Comparison of ENCODE assay signal across 21 cellular contexts in genomic region chr1:12013317-12013588, GRCh38. TPM values are rescaled to one million over a fixed set of nuclear protein-coding genes. Genes with fewer than 3 reads are reported as not detected.
DNase-seq lines count a peak whose midpoint lies in the region; ATAC-seq and TF ChIP-seq lines count a peak whose summit lies in the region.
"Had no signal": no experiment of that assay in that cellular context is flagged by ENCODE, and none has a peak within 500 bp of the region (broad histone marks: within the 10 kb centered on the region; RNA-seq: fewer than 3 reads in every experiment).

No MANE protein-coding gene starts in this region.

- H3K4me3 ChIP-seq in ACC112 (ENCODE audit: low read depth, low read length) (no peak overlapping the region), WERI-Rb-1 (ENCODE audit: low read depth, low read length) (no peak overlapping the region)
- H3K4me3 ChIP-seq: A549, ascending aorta, left ventricle myocardium inferior, uterus had no signal

- no peaks in the 10 kb centered on the region for H3K9me3 ChIP-seq in WERI-Rb-1 (ENCODE audit: severe bottlenecking)
- H3K9me3 ChIP-seq: A549, ascending aorta, left ventricle myocardium inferior, uterus had no signal

- CTCF ChIA-PET in activated CD4-positive, alpha-beta T cell treated with anti-CD3 and anti-CD28 coated beads for 36 hours (lab: Charles Lee): interaction anchor here (0.6 kb wide), 1 partner anchor 20 kb away, joined by 3 read pairs; no protein-coding TSS in a partner anchor

- H2AFZ ChIP-seq in ACC112 (ENCODE audit: low read length, unreplicated experiment): no peak overlapping the region

- H3K27ac ChIP-seq in ACC112 (ENCODE audit: low read depth, low read length) (peak overlapping the region; percentile 57), WERI-Rb-1 (peak overlapping the region; percentile 92)
- H3K27ac ChIP-seq: A549, ascending aorta, left ventricle myocardium inferior had no signal

- intact Hi-C loops in activated CD4-positive, alpha-beta T cell treated with anti-CD3 and anti-CD28 coated beads for 36 hours (cut with DNase I, micrococcal nuclease): no loop called here

- TF ChIP-seq CTCF in WERI-Rb-1 (IDR thresholded peaks at IDR 0.05; ENCODE audit: low read depth, low read length): no peak
- no peak for TF ChIP-seq CTCF in nephron (IDR thresholded peaks at IDR 0.05; ENCODE audit: unreplicated experiment in 3 of 3)

- peaks cover 18% of the 10 kb centered on the region for H3K4me1 ChIP-seq in ACC112 (ENCODE audit: control insufficient read depth, insufficient read depth, low read length, unreplicated experiment)
- H3K4me1 ChIP-seq: A549, ascending aorta, uterus had no signal

- no peak for DNase-seq in activated CD4-positive, alpha-beta T cell treated with anti-CD3 and anti-CD28 coated beads for 36 hours
- DNase-seq in activated CD4-positive, alpha-beta T cell treated with anti-CD3 and anti-CD28 coated beads, Interleukin-2, amount 50 U/mL, for 48 hours: no peak
- DNase-seq in WERI-Rb-1 (no peak), HPDE6-E6E7 (ENCODE audit: extremely low spot score) (no peak)
- DNase-seq: immature natural killer cell, left ventricle myocardium inferior, midbrain, NCI-H1436, NCI-H526, substantia nigra, uterus had no signal

- H3K36me3 Mint-ChIP-seq in activated CD4-positive, alpha-beta T cell treated with anti-CD3 and anti-CD28 coated beads for 36 hours (ENCODE audit: low read depth): peaks cover 40% of the 10 kb centered on the region
- peaks cover 54% of the 10 kb centered on the region for H3K36me3 Mint-ChIP-seq in nephron (ENCODE audit: low read depth)

- H3K4me1 Mint-ChIP-seq in activated CD4-positive, alpha-beta T cell treated with anti-CD3 and anti-CD28 coated beads for 36 hours: peaks cover 25% of the 10 kb centered on the region
- H3K4me1 Mint-ChIP-seq in nephron: peaks cover 23% of the 10 kb centered on the region
- H3K4me1 Mint-ChIP-seq: immature natural killer cell had no signal

- H3K79me2 ChIP-seq in ACC112 (ENCODE audit: control insufficient read depth, insufficient read depth, low read length, unreplicated experiment): no peaks in the 10 kb centered on the region

- no peaks in the 10 kb centered on the region for H3K27me3 Mint-ChIP-seq in activated CD4-positive, alpha-beta T cell treated with anti-CD3 and anti-CD28 coated beads for 36 hours
- H3K27me3 Mint-ChIP-seq in nephron (ENCODE audit: low read depth): no peaks in the 10 kb centered on the region
- H3K27me3 Mint-ChIP-seq: IgD-negative memory B cell had no signal

- H3K27me3 ChIP-seq in ACC112 (ENCODE audit: insufficient read depth, low read length) (no peaks in the 10 kb centered on the region), WERI-Rb-1 (ENCODE audit: insufficient read depth, low read depth, severe bottlenecking) (no peaks in the 10 kb centered on the region)
- H3K27me3 ChIP-seq: ascending aorta, uterus had no signal

- H3K9me3 Mint-ChIP-seq in activated CD4-positive, alpha-beta T cell treated with anti-CD3 and anti-CD28 coated beads for 36 hours (ENCODE audit: low read depth): no peaks in the 10 kb centered on the region
- H3K9me3 Mint-ChIP-seq in nephron: no peaks in the 10 kb centered on the region
- H3K9me3 Mint-ChIP-seq: IgD-negative memory B cell, immature natural killer cell had no signal

- peaks cover 3% of the 10 kb centered on the region; the same call in 1 of the 2 replicates for H3K36me3 ChIP-seq in ACC112 (ENCODE audit: insufficient read depth, low read length)
- H3K36me3 ChIP-seq in WERI-Rb-1: peaks cover 40% of the 10 kb centered on the region
- H3K36me3 ChIP-seq: uterus had no signal

- H3K4me3 Mint-ChIP-seq in activated CD4-positive, alpha-beta T cell treated with anti-CD3 and anti-CD28 coated beads for 36 hours: no peak overlapping the region
- H3K4me3 Mint-ChIP-seq in nephron: no peak overlapping the region
- H3K4me3 Mint-ChIP-seq: IgD-negative memory B cell, immature natural killer cell had no signal

- POLR2A ChIA-PET in activated CD4-positive, alpha-beta T cell treated with anti-CD3 and anti-CD28 coated beads for 36 hours (lab: Charles Lee): interaction anchor here (0.7 kb wide), 2 partner anchors 15 to 173 kb away, joined by 3 read pairs; no protein-coding TSS in a partner anchor

- peak overlapping the region; percentile 74 for H3K27ac Mint-ChIP-seq in activated CD4-positive, alpha-beta T cell treated with anti-CD3 and anti-CD28 coated beads for 36 hours
- H3K27ac Mint-ChIP-seq in nephron: peak overlapping the region; percentile 61 to 73 (median 62)
- H3K27ac Mint-ChIP-seq: IgD-negative memory B cell had no signal

- ATAC-seq in activated CD4-positive, alpha-beta T cell treated with anti-CD3 and anti-CD28 coated beads for 36 hours: peak; percentile 13
- ATAC-seq in HG03039 (IDR thresholded peaks at IDR 0.05; ENCODE audit: unreplicated experiment) (no peak), GM19351 (IDR thresholded peaks at IDR 0.05; ENCODE audit: unreplicated experiment) (no peak)
- ATAC-seq: A549, HCT116 had no signal

RNA-seq across cellular contexts. Expression of gene MIIP, which starts 6.0 kb away (rescaled TPM):
- total RNA-seq in activated CD4-positive, alpha-beta T cell treated with anti-CD3 and anti-CD28 coated beads for 36 hours: 10 to 100 TPM; 30.2 to 31.5 TPM

RNA-seq across cellular contexts. Expression of gene MFN2, which starts 33.0 kb away (rescaled TPM):
- total RNA-seq in activated CD4-positive, alpha-beta T cell treated with anti-CD3 and anti-CD28 coated beads for 36 hours: 10 to 100 TPM; 52.5 to 71.6 TPM

RNA-seq across cellular contexts. Expression of gene TNFRSF8, which starts 49.9 kb away (rescaled TPM):
- total RNA-seq in activated CD4-positive, alpha-beta T cell treated with anti-CD3 and anti-CD28 coated beads for 36 hours: 10 to 100 TPM; 15.7 to 16.3 TPM
- total RNA-seq: MCF 10A, RPMI7951 had no signal
